Comparison of ENCODE assay signal across 9 cellular contexts in the genomic region with DNA sequence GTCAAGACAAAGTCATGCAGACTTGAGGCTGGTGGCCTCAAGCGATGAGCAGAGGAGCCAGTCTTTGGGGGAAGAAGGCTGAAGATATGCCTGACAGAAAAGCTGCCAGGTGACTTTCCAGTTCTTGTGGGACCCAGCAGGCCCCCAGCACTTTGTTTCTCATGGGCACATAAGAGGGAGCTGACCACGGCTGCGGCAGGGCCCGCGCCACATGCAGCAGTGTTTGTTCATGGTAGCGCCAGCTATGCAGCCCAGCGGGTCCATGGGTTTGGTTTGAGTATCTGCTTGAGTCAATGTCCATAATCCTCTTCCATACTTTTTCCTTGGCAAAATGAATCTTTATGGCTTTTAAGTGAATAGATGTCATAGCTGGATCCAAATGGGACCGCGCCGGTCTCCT.
"Had no signal": no experiment of that assay in that cellular context is flagged by ENCODE, and none has a peak within 500 bp of the region (broad histone marks: within the 10 kb centered on the region; RNA-seq: fewer than 3 reads in every experiment).

No MANE protein-coding gene starts in this region.

- DNase-seq: GM23248, GOT3, H7, H9, HCEC 1CT, HFFc6 had no signal

- H3K9ac ChIP-seq: GM23248 had no signal

- H3K9me3 ChIP-seq: HAP-1 had no signal

- H3K4me3 ChIP-seq: GM23248, GM23338, HAP-1 had no signal

- H3K27ac ChIP-seq: GM23248 had no signal

- H3K36me3 ChIP-seq: HAP-1 had no signal

- H3K4me1 ChIP-seq: HAP-1 had no signal

- H2AFZ ChIP-seq: GM23248, GM23338 had no signal

- ATAC-seq: HCT116 had no signal

- H3K4me2 ChIP-seq: GM23338 had no signal
